22 cellular contexts compared by ENCODE assay signal in the genomic region with DNA sequence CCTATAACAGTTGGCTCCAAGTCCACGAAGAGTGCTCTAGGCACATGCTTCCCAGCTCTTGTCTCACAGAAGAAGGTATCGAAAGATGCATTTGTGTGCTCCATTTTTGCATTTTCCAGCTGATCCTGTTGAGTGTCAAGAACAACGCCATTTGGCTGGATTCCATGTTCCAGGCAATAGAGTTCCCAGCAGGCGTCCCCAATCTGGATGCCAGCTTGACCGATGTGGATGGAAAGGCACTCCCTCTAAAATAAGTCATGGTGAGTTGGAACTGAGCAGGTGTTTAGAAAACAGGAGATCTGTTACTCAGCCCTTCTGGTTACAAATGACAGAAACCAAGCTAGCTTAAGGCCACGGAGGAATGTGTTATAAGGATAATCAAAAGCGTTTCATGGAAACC. TPM values are rescaled to one million over a fixed set of nuclear protein-coding genes. Genes with fewer than 3 reads are reported as not detected.
A peak's percentile ranks its signal among the peaks of the same experiment; 100 is the strongest.
DNase-seq lines count a peak whose midpoint lies in the region; ATAC-seq, FAIRE-seq and TF ChIP-seq lines count a peak whose summit lies in the region.
"Had no signal": no experiment of that assay in that cellular context is flagged by ENCODE, and none has a peak within 500 bp of the region (broad histone marks: within the 10 kb centered on the region; RNA-seq: fewer than 3 reads in every experiment).

No MANE protein-coding gene starts in this region.

- FAIRE-seq in GM19239 (lab: Jason Lieb, UNC), result no peak
- FAIRE-seq: G401.6, GM12892 had no signal

- no peak for ATAC-seq in heart right ventricle
- ATAC-seq: Right ventricle myocardium inferior had no signal

- no peak overlapping the region for H3K27ac Mint-ChIP-seq in chondrocyte (ENCODE audit: unreplicated experiment)
- H3K27ac Mint-ChIP-seq: CD8-positive, alpha-beta memory T cell had no signal

- H3K9me3 ChIP-seq in heart right ventricle, result no peaks in the 10 kb centered on the region
- H3K9me3 ChIP-seq: BLaER1, HAP-1, SK-N-SH had no signal

- H3K4me3 ChIP-seq in heart right ventricle, result no peak overlapping the region
- H3K4me3 ChIP-seq: BLaER1, HAP-1 had no signal

- H3K9me3 Mint-ChIP-seq in chondrocyte (ENCODE audit: low read depth), result peaks cover 3% of the 10 kb centered on the region
- H3K9me3 Mint-ChIP-seq: CD8-positive, alpha-beta memory T cell had no signal

- DNase-seq in DMS53 (lab: John Stamatoyannopoulos, UW), result peak; percentile 17
- DNase-seq in DMS53 treated with DMSO at 0.1 percent for 48 hours (lab: John Stamatoyannopoulos, UW; ENCODE audit: unreplicated experiment), result no peak
- DNase-seq in NCI-H146 (lab: John Stamatoyannopoulos, UW), result peak; percentile 58
- DNase-seq in NCI-H446 treated with DMSO at 0.1 percent for 48 hours (lab: John Stamatoyannopoulos, UW), result peak; percentile 4
- DNase-seq in myocyte (ENCODE audit: low read depth), result peak; percentile 64
- no peak for DNase-seq in GM19239 (ENCODE audit: insufficient read length, low spot score)
- no peak for DNase-seq in chondrocyte (ENCODE audit: low spot score)
- no peak for DNase-seq in heart right ventricle
- DNase-seq: 8988T; CD8-positive, alpha-beta memory T cell; DMS153; IMR-90; MV-4-11; NCI-H2029 treated with DMSO at 0.1 percent for 48 hours; NCI-H510A treated with DMSO at 0.1 percent for 48 hours; SK-N-SH had no signal

- no peak overlapping the region for H3K4me3 Mint-ChIP-seq in chondrocyte (ENCODE audit: unreplicated experiment)

- peaks cover 0 to 13% (median 0%) of the 10 kb centered on the region in 7 donors for H3K27me3 ChIP-seq in heart right ventricle
- H3K27me3 ChIP-seq: BLaER1 had no signal

- peaks cover 1% of the 10 kb centered on the region for H3K36me3 Mint-ChIP-seq in chondrocyte (ENCODE audit: low read depth)
- H3K36me3 Mint-ChIP-seq: CD8-positive, alpha-beta memory T cell had no signal

- WGBS in heart right ventricle, 2 donors, result 65 to 75% methylated on average over 7 of the region's 7 CpGs

- no peaks in the 10 kb centered on the region for H3K36me3 ChIP-seq in heart right ventricle
- H3K36me3 ChIP-seq: BLaER1, HAP-1 had no signal

- H3K27ac ChIP-seq in heart right ventricle, result no peak overlapping the region
- H3K27ac ChIP-seq: BLaER1 had no signal

- no peaks in the 10 kb centered on the region for H3K4me1 Mint-ChIP-seq in chondrocyte (ENCODE audit: low read depth)
- H3K4me1 Mint-ChIP-seq: CD8-positive, alpha-beta memory T cell had no signal

- TF ChIP-seq CTCF in chondrocyte (IDR thresholded peaks at IDR 0.05), result no peak
- TF ChIP-seq CTCF in heart right ventricle (IDR thresholded peaks at IDR 0.05), result no peak

- intact Hi-C loops in heart right ventricle (cut with DNase I), result loop anchor here in 1 of 10 donors (10.0 kb wide), 1 partner anchor 106 kb away; no protein-coding TSS in a partner anchor

- H3K4me1 ChIP-seq in heart right ventricle, result peaks cover 0 to 11% (median 0%) of the 10 kb centered on the region in 9 donors
- H3K4me1 ChIP-seq: BLaER1, HAP-1 had no signal

- H3K27me3 Mint-ChIP-seq in chondrocyte (ENCODE audit: low read depth), result peaks cover 37% of the 10 kb centered on the region

RNA-seq across cellular contexts. Expression of gene TUBAL3, which starts 3.8 kb away (rescaled TPM):
- total RNA-seq in myocyte, result not detected in 2 replicates
- not detected for polyA plus RNA-seq in myocyte (2012)
- not detected in 3 replicates for total RNA-seq in chondrocyte
- total RNA-seq in heart right ventricle, result under 1 TPM in 7 of 10 donors, not detected in 3; 0.14 to 0.72 (median 0.17) TPM
- under 1 TPM; 0.23 to 0.51 TPM for polyA plus RNA-seq in heart right ventricle
- total RNA-seq: CD8-positive, alpha-beta memory T cell; IMR-90; Right ventricle myocardium inferior; T-helper 1 cell treated with Interleukin-12 subunit alpha and Interleukin-12 subunit beta and Interleukin-4 antibody, amounts not matched to agents 30 ng/mL and 1 ng/mL, for 36 hours had no signal
- polyA plus RNA-seq: CD8-positive, alpha-beta memory T cell; IMR-90; SK-N-SH had no signal

RNA-seq across cellular contexts. Expression of gene NET1, which starts 11.5 kb away (rescaled TPM):
- 20.2 and 31.6 TPM in 2 replicates for total RNA-seq in myocyte
- 4.3 TPM for polyA plus RNA-seq in myocyte (2012)
- 23.2 to 47.5 TPM (median 42.3 TPM) in 3 replicates for total RNA-seq in chondrocyte
- total RNA-seq in heart right ventricle, result 10 to 100 TPM; 13.4 to 22.6 (median 17.6) TPM
- polyA plus RNA-seq in heart right ventricle, result 1 to 10 TPM; 6.0 to 9.3 TPM

RNA-seq across cellular contexts. Expression of gene UCN3, which starts 36.1 kb away (rescaled TPM):
- total RNA-seq in myocyte (not detected in 2 replicates), chondrocyte (not detected in 3 replicates), heart right ventricle (not detected)
- polyA plus RNA-seq in myocyte (2012), result not detected
- not detected for polyA plus RNA-seq in heart right ventricle
- total RNA-seq: CD8-positive, alpha-beta memory T cell; IMR-90; Right ventricle myocardium inferior; T-helper 1 cell treated with Interleukin-12 subunit alpha and Interleukin-12 subunit beta and Interleukin-4 antibody, amounts not matched to agents 30 ng/mL and 1 ng/mL, for 36 hours had no signal
- polyA plus RNA-seq: CD8-positive, alpha-beta memory T cell; IMR-90; SK-N-SH had no signal

Comparison
In these comparisons a context has a peak if more than half of its experiments do, and no peak if none do; other contexts are left out.
1. DNase-seq: peak in DMS53 (single experiment), NCI-H146 (single experiment), NCI-H446 treated with DMSO at 0.1 percent for 48 hours (single experiment) and myocyte (single experiment); none in DMS53 treated with DMSO at 0.1 percent for 48 hours (single experiment), GM19239 (single experiment), chondrocyte (single experiment) and heart right ventricle (0 of 2).